Comparison of ENCODE assay signal across 2 cellular contexts in the genomic region with DNA sequence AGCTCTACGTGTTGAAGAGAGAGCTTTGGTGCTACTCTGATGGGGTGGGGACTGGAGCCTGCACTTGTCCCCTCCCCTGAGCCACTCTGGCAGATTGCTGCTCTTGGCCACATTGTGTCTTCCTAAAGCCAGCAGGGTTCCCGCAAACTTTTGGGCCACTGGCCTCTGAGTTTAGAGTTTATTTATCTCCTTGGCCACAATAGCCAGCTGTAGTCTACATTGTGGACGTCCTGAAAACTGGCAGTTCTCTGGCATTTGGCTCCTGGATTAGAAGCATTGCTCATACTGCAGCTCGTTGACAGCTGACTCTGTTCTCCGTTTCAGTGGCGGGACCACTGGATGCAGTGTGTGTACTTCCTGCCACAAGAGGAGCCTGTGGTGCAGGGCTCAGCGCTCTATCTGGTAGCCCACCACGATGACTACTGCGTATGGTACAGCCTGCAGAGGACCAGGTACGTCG.
TF ChIP-seq lines count a peak whose summit lies in the region.

No MANE protein-coding gene starts in this region.

TF ChIP-seq in liver, 16 proteins besides CTCF, POLR2A, EP300 and RAD21:
- TF ChIP-seq NR2F2 (IDR thresholded peaks at IDR 0.05) = no peak
- TF ChIP-seq HNF4A (conservative IDR thresholded peaks at IDR 0.05) = peak in 1 of 2 donors; percentile 17
- no peak for TF ChIP-seq JUND (IDR thresholded peaks at IDR 0.05)
- TF ChIP-seq RXRA (IDR thresholded peaks at IDR 0.05) = peak in 1 of 2 donors; percentile 9

TF ChIP-seq in HepG2, 621 proteins besides CTCF, POLR2A, EP300 and RAD21:
- TF ChIP-seq, protein P1, sequence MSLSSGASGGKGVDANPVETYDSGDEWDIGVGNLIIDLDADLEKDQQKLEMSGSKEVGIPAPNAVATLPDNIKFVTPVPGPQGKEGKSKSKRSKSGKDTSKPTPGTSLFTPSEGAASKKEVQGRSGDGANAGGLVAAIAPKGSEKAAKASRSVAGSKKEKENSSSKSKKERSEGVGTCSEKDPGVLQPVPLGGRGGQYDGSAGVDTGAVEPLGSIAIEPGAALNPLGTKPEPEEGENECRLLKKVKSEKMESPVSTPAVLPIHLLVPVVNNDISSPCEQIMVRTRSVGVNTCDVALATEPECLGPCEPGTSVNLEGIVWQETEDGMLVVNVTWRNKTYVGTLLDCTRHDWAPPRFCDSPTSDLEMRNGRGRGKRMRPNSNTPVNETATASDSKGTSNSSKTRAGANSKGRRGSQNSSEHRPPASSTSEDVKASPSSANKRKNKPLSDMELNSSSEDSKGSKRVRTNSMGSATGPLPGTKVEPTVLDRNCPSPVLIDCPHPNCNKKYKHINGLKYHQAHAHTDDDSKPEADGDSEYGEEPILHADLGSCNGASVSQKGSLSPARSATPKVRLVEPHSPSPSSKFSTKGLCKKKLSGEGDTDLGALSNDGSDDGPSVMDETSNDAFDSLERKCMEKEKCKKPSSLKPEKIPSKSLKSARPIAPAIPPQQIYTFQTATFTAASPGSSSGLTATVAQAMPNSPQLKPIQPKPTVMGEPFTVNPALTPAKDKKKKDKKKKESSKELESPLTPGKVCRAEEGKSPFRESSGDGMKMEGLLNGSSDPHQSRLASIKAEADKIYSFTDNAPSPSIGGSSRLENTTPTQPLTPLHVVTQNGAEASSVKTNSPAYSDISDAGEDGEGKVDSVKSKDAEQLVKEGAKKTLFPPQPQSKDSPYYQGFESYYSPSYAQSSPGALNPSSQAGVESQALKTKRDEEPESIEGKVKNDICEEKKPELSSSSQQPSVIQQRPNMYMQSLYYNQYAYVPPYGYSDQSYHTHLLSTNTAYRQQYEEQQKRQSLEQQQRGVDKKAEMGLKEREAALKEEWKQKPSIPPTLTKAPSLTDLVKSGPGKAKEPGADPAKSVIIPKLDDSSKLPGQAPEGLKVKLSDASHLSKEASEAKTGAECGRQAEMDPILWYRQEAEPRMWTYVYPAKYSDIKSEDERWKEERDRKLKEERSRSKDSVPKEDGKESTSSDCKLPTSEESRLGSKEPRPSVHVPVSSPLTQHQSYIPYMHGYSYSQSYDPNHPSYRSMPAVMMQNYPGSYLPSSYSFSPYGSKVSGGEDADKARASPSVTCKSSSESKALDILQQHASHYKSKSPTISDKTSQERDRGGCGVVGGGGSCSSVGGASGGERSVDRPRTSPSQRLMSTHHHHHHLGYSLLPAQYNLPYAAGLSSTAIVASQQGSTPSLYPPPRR (CRISPR knock-in tag; IDR thresholded peaks at IDR 0.05; ENCODE audit: borderline replicate concordance) = no peak
- no peak for TF ChIP-seq AGO2 (optimal IDR thresholded peaks at IDR 0.05; ENCODE audit: low read depth, low read length)
- TF ChIP-seq ZNF749 (CRISPR knock-in tag; IDR thresholded peaks at IDR 0.05; ENCODE audit: borderline replicate concordance) = no peak
- no peak for TF ChIP-seq ZNF776 (CRISPR knock-in tag; IDR thresholded peaks at IDR 0.05)
- TF ChIP-seq ZFP62 (CRISPR knock-in tag; IDR thresholded peaks at IDR 0.05) = no peak
- no peak for TF ChIP-seq PAWR (CRISPR knock-in tag; IDR thresholded peaks at IDR 0.05; ENCODE audit: borderline replicate concordance)
- TF ChIP-seq ERF (CRISPR knock-in tag; IDR thresholded peaks at IDR 0.05) = no peak
- no peak for TF ChIP-seq ZNF224 (CRISPR knock-in tag; IDR thresholded peaks at IDR 0.05)
